In genomic region chr6:97462031-97462430, GRCh38 we compare ENCODE assay signal across 21 cellular contexts.
"Had no signal": no experiment of that assay in that cellular context is flagged by ENCODE, and none has a peak within 500 bp of the region (broad histone marks: within the 10 kb centered on the region; RNA-seq: fewer than 3 reads in every experiment).

No MANE protein-coding gene starts in this region.

- H3K27ac Mint-ChIP-seq: endodermal cell, immature natural killer cell, memory B cell, mesothelial cell of epicardium, naive B cell, type B pancreatic cell had no signal

- H3K36me3 ChIP-seq: left ventricle myocardium inferior, lower lobe of right lung, stomach had no signal

- DNase-seq: effector CD4-positive, alpha-beta T cell; endodermal cell; erythroblast; immature natural killer cell; left ventricle myocardium inferior; lower lobe of right lung; naive B cell; psoas muscle; stimulated activated CD4-positive, alpha-beta T cell treated with anti-CD3 and anti-CD28 coated beads, Interleukin-2, amount 100 ng/mL, for 24 hours; stimulated activated CD4-positive, alpha-beta T cell treated with anti-CD3 and anti-CD28 coated beads, Interleukin-4, amount 100 ng/mL, for 4 hours; stimulated activated naive CD4-positive, alpha-beta T cell; stomach; substantia nigra had no signal

- ATAC-seq: lower lobe of right lung, psoas muscle, sciatic nerve had no signal

- H3K4me3 ChIP-seq: coronary artery, left ventricle myocardium inferior, lower lobe of right lung, psoas muscle, skin epidermis, stomach had no signal

- H3K36me3 Mint-ChIP-seq: immature natural killer cell, memory B cell, mesothelial cell of epicardium, naive B cell, type B pancreatic cell had no signal

- H3K9me3 ChIP-seq: left ventricle myocardium inferior, lower lobe of right lung, psoas muscle, stomach had no signal

- H3K9ac ChIP-seq: parathyroid adenoma had no signal

- H3K4me3 Mint-ChIP-seq: endodermal cell, immature natural killer cell, memory B cell, mesothelial cell of epicardium, naive B cell, nephron, type B pancreatic cell had no signal

- H2AFZ ChIP-seq: parathyroid adenoma had no signal

- H3K4me1 ChIP-seq: left ventricle myocardium inferior, lower lobe of right lung, parathyroid adenoma, psoas muscle, stomach had no signal

- H3K9me3 Mint-ChIP-seq: endodermal cell, memory B cell, mesothelial cell of epicardium, nephron, type B pancreatic cell had no signal

- H3K4me1 Mint-ChIP-seq: immature natural killer cell, memory B cell, mesothelial cell of epicardium, naive B cell, nephron had no signal

- H3K27me3 ChIP-seq: stomach had no signal

- H3K27ac ChIP-seq: coronary artery, left ventricle myocardium inferior, lower lobe of right lung, parathyroid adenoma, psoas muscle, skin epidermis, stomach had no signal

- H3K79me2 ChIP-seq: parathyroid adenoma had no signal
